ENCODE assay signal across 2 cellular contexts in the genomic region with DNA sequence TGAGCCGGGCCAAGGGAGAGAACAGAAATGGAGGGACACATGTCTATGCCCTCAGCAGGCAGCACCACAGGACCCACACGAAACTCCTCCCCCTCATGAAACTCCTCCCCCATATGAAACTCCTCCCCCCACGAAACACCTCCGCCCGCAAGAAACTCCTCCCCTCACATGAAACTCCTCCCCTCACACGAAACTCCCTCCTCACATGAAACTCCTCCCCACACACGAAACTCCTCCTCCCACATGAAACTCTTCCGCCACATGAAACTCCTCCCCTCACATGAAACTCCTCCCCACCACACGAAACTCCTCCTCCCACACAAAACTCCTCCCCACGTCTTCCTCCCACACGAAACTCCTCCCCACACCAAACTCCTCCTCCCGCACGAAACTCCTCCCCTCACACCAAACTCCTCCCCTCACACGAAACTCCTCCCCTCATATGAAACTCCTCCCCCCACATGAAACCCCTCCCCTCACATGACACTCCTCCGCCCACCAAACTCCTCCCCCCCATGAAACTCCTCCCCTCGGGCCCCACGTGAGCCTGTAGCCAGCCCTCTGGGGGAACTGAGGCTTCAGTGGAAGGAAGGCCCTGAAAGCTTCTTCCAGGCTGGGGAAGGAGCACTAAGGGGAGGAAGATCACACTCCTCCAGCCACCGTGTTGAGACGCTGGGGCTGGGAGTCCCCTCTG.
TF ChIP-seq lines count a peak whose summit lies in the region.

No MANE protein-coding gene starts in this region.

TF ChIP-seq in SK-N-SH, 30 proteins besides CTCF, POLR2A, EP300 and RAD21 (continued from another document):
- TF ChIP-seq NRF1 (IDR thresholded peaks at IDR 0.05; ENCODE audit: low read depth, low read length) (no peak), TEAD4 (IDR thresholded peaks at IDR 0.05; ENCODE audit: borderline replicate concordance, insufficient read depth) (no peak), FOXJ3 (CRISPR knock-in tag; IDR thresholded peaks at IDR 0.05) (no peak), CHD2 (IDR thresholded peaks at IDR 0.05; ENCODE audit: low read length, partially characterized antibody) (no peak), ZBTB33 (IDR thresholded peaks at IDR 0.05; ENCODE audit: borderline replicate concordance, low read depth) (no peak), ELF1 (IDR thresholded peaks at IDR 0.05) (no peak), TAF1 (IDR thresholded peaks at IDR 0.05; ENCODE audit: borderline replicate concordance, low read depth, low read length) (no peak), EZH2phosphoT487 (IDR thresholded peaks at IDR 0.05; ENCODE audit: borderline replicate concordance, low read depth) (no peak), FOXM1 (IDR thresholded peaks at IDR 0.05; ENCODE audit: low read depth) (no peak), JUND (IDR thresholded peaks at IDR 0.05) (no peak), FOSL2 (IDR thresholded peaks at IDR 0.05; ENCODE audit: borderline replicate concordance, low read depth) (no peak), NFIC (IDR thresholded peaks at IDR 0.05; ENCODE audit: borderline replicate concordance) (no peak), GABPA (IDR thresholded peaks at IDR 0.05; ENCODE audit: low read depth) (no peak), RXRA (IDR thresholded peaks at IDR 0.05; ENCODE audit: borderline replicate concordance, low read depth) (no peak), GATA2 (CRISPR knock-in tag; IDR thresholded peaks at IDR 0.05) (no peak)
- TF ChIP-seq, protein P1, sequence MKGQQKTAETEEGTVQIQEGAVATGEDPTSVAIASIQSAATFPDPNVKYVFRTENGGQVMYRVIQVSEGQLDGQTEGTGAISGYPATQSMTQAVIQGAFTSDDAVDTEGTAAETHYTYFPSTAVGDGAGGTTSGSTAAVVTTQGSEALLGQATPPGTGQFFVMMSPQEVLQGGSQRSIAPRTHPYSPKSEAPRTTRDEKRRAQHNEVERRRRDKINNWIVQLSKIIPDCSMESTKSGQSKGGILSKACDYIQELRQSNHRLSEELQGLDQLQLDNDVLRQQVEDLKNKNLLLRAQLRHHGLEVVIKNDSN (IDR thresholded peaks at IDR 0.05; ENCODE audit: borderline replicate concordance, low read depth), result no peak
- TF ChIP-seq, protein P2, sequence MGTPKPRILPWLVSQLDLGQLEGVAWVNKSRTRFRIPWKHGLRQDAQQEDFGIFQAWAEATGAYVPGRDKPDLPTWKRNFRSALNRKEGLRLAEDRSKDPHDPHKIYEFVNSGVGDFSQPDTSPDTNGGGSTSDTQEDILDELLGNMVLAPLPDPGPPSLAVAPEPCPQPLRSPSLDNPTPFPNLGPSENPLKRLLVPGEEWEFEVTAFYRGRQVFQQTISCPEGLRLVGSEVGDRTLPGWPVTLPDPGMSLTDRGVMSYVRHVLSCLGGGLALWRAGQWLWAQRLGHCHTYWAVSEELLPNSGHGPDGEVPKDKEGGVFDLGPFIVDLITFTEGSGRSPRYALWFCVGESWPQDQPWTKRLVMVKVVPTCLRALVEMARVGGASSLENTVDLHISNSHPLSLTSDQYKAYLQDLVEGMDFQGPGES (IDR thresholded peaks at IDR 0.05; ENCODE audit: low read depth, low read length), result no peak

TF ChIP-seq in SK-N-SH treated with all-trans-retinoic acid at 6 μM for 48 hours, 23 proteins besides CTCF, POLR2A, EP300 and RAD21 (continued from another document):
- TF ChIP-seq CSRNP3 (CRISPR knock-in tag; IDR thresholded peaks at IDR 0.05) (no peak), ZFP30 (CRISPR knock-in tag; IDR thresholded peaks at IDR 0.05) (no peak)
